ENCODE assay signal across 8 cellular contexts in the genomic region with DNA sequence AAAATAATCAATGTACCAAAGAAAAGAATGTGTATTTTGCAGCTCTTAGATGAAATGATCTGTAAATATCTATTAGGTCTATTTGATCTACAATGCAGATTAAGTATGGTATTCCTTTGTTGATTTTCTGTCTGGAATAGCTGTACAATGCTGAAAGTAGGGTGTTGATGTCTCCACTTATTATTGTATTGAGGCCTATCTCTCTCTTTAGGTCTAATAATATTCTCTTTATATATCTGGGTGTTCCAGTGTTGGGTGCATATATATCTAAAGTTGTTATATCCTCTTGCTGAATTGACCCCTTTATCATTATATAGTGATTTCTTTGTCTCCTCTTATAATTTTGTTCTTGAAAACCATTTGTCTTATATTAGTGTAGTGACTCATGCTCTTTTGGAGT.
"Had no signal": no experiment of that assay in that cellular context is flagged by ENCODE, and none has a peak within 500 bp of the region (broad histone marks: within the 10 kb centered on the region; RNA-seq: fewer than 3 reads in every experiment).

No MANE protein-coding gene starts in this region.

- ATAC-seq: GM12878 had no signal

- DNase-seq: GDM1, GF-D8 had no signal

- FAIRE-seq: G401.6, GM12878, GM12891, GM12892, GM18507, GM19239 had no signal

- H3K4me3 ChIP-seq: GM12878 had no signal
